In genomic region chr12:111444314-111444705, GRCh38 we compare ENCODE assay signal across 8 cellular contexts. TPM values are rescaled to one million over a fixed set of nuclear protein-coding genes. Genes with fewer than 3 reads are reported as not detected.
DNase-seq lines count a peak whose midpoint lies in the region; ATAC-seq and TF ChIP-seq lines count a peak whose summit lies in the region.

No MANE protein-coding gene starts in this region.

- H3K36me3 ChIP-seq in OCI-LY1 (ENCODE audit: insufficient read depth, low read length): peaks cover 14% of the 10 kb centered on the region; the same call in 1 of the 2 replicates
- H3K36me3 ChIP-seq in hepatocyte (replicated peaks; ENCODE audit: insufficient read depth, low read depth): no peaks in the 10 kb centered on the region
- H3K36me3 ChIP-seq in urinary bladder (ENCODE audit: insufficient read depth): peaks cover 1% of the 10 kb centered on the region

- TF ChIP-seq CTCF in HFFc6 (IDR thresholded peaks at IDR 0.05) (no peak), OCI-LY1 (IDR thresholded peaks at IDR 0.05; ENCODE audit: low read length) (no peak), hepatocyte (IDR thresholded peaks at IDR 0.05; ENCODE audit: poor library complexity) (no peak)

- H3K9ac ChIP-seq in OCI-LY1 (ENCODE audit: low read length): no peak overlapping the region

- 96% methylated on average over 3 of the region's 3 CpGs for WGBS in hepatocyte (ENCODE audit: low lambda C conversion rate, missing lambda C conversion rate)
- 87% methylated on average over 3 of the region's 3 CpGs for WGBS in urinary bladder

- H3K79me2 ChIP-seq in OCI-LY1 (ENCODE audit: insufficient read depth, low read length) (no peaks in the 10 kb centered on the region), hepatocyte (no peaks in the 10 kb centered on the region)

- H3K27me3 ChIP-seq in OCI-LY1 (ENCODE audit: insufficient read depth, low read length) (no peaks in the 10 kb centered on the region), hepatocyte (no peaks in the 10 kb centered on the region)

- no peaks in the 10 kb centered on the region for H3F3A ChIP-seq in OCI-LY1 (ENCODE audit: insufficient read depth, low read length)

- peaks cover 71% of the 10 kb centered on the region for H3K27me3 Mint-ChIP-seq in HFFc6 (ENCODE audit: insufficient read depth)

- H3K4me2 ChIP-seq in OCI-LY1 (ENCODE audit: low read length) (no peak overlapping the region), hepatocyte (no peak overlapping the region)

- H3K27ac Mint-ChIP-seq in HFFc6: peak overlapping the region; percentile 81

- peaks cover 44% of the 10 kb centered on the region for H3K36me3 Mint-ChIP-seq in HFFc6 (ENCODE audit: low read depth)

- no peak for DNase-seq in HFFc6
- no peak for DNase-seq in hepatocyte (ENCODE audit: low spot score)
- DNase-seq in GOT3 (lab: John Stamatoyannopoulos, UW): no peak
- no peak for DNase-seq in NCI-H446 (lab: John Stamatoyannopoulos, UW)
- no peak for DNase-seq in pons (ENCODE audit: low spot score)

- peaks cover 10% of the 10 kb centered on the region for H3K4me1 ChIP-seq in OCI-LY1 (ENCODE audit: insufficient read depth, low read length, severe bottlenecking)
- H3K4me1 ChIP-seq in hepatocyte (ENCODE audit: insufficient read depth): no peaks in the 10 kb centered on the region
- H3K4me1 ChIP-seq in urinary bladder (ENCODE audit: insufficient read depth): no peaks in the 10 kb centered on the region

- H3K9me2 ChIP-seq in OCI-LY1 (ENCODE audit: low read depth, low read length) (no peaks in the 10 kb centered on the region), hepatocyte (replicated peaks; ENCODE audit: insufficient read depth) (no peaks in the 10 kb centered on the region)

- ATAC-seq in GM18861 (IDR thresholded peaks at IDR 0.05; ENCODE audit: unreplicated experiment): peak; percentile 24

- H2AFZ ChIP-seq in OCI-LY1 (ENCODE audit: low read length) (no peak overlapping the region), hepatocyte (no peak overlapping the region)

- H3K4me3 Mint-ChIP-seq in HFFc6: 0 out of 2 replicates have a peak overlapping the region, but pooled peaks have one; percentile 17

- H3K27ac ChIP-seq in OCI-LY1 (ENCODE audit: low read depth, low read length, poor library complexity, severe bottlenecking): peak overlapping the region; percentile 25
- H3K27ac ChIP-seq in hepatocyte: peak overlapping the region; percentile 46
- peak overlapping the region; percentile 27 for H3K27ac ChIP-seq in urinary bladder (ENCODE audit: low read depth)

- H3K9me3 ChIP-seq in OCI-LY1 (ENCODE audit: low read length) (no peaks in the 10 kb centered on the region), hepatocyte (ENCODE audit: low read depth) (no peaks in the 10 kb centered on the region)

- H4K20me1 ChIP-seq in OCI-LY1 (ENCODE audit: insufficient read depth, low read length) (no peaks in the 10 kb centered on the region), hepatocyte (ENCODE audit: insufficient read depth, poor library complexity, severe bottlenecking) (no peaks in the 10 kb centered on the region)

- H3K4me1 Mint-ChIP-seq in HFFc6 (ENCODE audit: low read depth): peaks cover 74% of the 10 kb centered on the region

- H3K4me3 ChIP-seq in OCI-LY1 (ENCODE audit: low read depth, low read length, poor library complexity, severe bottlenecking) (no peak overlapping the region), hepatocyte (no peak overlapping the region), urinary bladder (ENCODE audit: low read depth, low read length) (no peak overlapping the region)

- H3K9me3 Mint-ChIP-seq in HFFc6: peaks cover 16% of the 10 kb centered on the region

RNA-seq across cellular contexts. Expression of gene SH2B3, which starts 38.6 kb away (rescaled TPM):
- total RNA-seq in HFFc6 (2021; fragmentation: NEBNext Ultra II Directional; extraction: Animal tissue kit (Norgen Biotek cat#: 25700)): 10 to 100 TPM; 54.0 to 80.3 (median 69.8) TPM
- 5.5 and 9.0 TPM in 2 replicates for total RNA-seq in hepatocyte
- 4.7 and 5.3 TPM in 2 replicates for polyA plus RNA-seq in hepatocyte
- 15.3 TPM for total RNA-seq in urinary bladder
- 12.8 TPM for polyA plus RNA-seq in urinary bladder
